Comparison of ENCODE assay signal across 16 cellular contexts in genomic region chr20:41373384-41373783, GRCh38. TPM values are rescaled to one million over a fixed set of nuclear protein-coding genes. Genes with fewer than 3 reads are reported as not detected.
DNase-seq lines count a peak whose midpoint lies in the region; ATAC-seq and TF ChIP-seq lines count a peak whose summit lies in the region.
"Had no signal": no experiment of that assay in that cellular context is flagged by ENCODE, and none has a peak within 500 bp of the region (broad histone marks: within the 10 kb centered on the region; RNA-seq: fewer than 3 reads in every experiment).

No MANE protein-coding gene starts in this region.

- TF ChIP-seq CTCF in Caco-2 (IDR thresholded peaks at IDR 0.05; ENCODE audit: insufficient read depth in 1 of 2, low read depth in 1 of 2, low read length in 1 of 2, severe bottlenecking in 1 of 2, unreplicated experiment in 1 of 2) (no peak), osteoblast (IDR thresholded peaks at IDR 0.05; ENCODE audit: extremely low read depth, low read depth, low read length) (no peak)

- H3K36me3 ChIP-seq in Caco-2 (ENCODE audit: control insufficient read depth, insufficient read depth, low read length) = no peaks in the 10 kb centered on the region
- no peaks in the 10 kb centered on the region for H3K36me3 ChIP-seq in osteoblast (ENCODE audit: insufficient read depth, low read length)
- H3K36me3 ChIP-seq: BLaER1 treated with 17β-estradiol and CSF1 and Interleukin-3, amounts not matched to agents 10 nM and 100 nM; HAP-1 had no signal

- no peak for ATAC-seq in HG02885 (IDR thresholded peaks at IDR 0.05; ENCODE audit: poor library complexity, unreplicated experiment)
- ATAC-seq: GM12878 had no signal

- peaks cover 4% of the 10 kb centered on the region; the same call in 1 of the 2 replicates for H3K9me3 ChIP-seq in Caco-2
- H3K9me3 ChIP-seq in osteoblast (ENCODE audit: low read depth, low read length) = no peaks in the 10 kb centered on the region
- H3K9me3 ChIP-seq: HAP-1 had no signal

- intact Hi-C loops in Caco-2 (cut with micrococcal nuclease; ENCODE audit: unreplicated experiment) = no loop called here

- peak overlapping the region; percentile 3 for H3K27ac Mint-ChIP-seq in Caco-2 (ENCODE audit: unreplicated experiment)

- no peak overlapping the region for H2AFZ ChIP-seq in osteoblast (ENCODE audit: low read length)

- H3K9me3 Mint-ChIP-seq in Caco-2 (ENCODE audit: unreplicated experiment) = peaks cover 8% of the 10 kb centered on the region

- peaks cover 6% of the 10 kb centered on the region for H3K36me3 Mint-ChIP-seq in Caco-2 (ENCODE audit: insufficient read depth, unreplicated experiment)

- H4K20me1 ChIP-seq in osteoblast (ENCODE audit: insufficient read depth, low read length) = no peaks in the 10 kb centered on the region

- H3K4me1 ChIP-seq in Caco-2 = no peaks in the 10 kb centered on the region
- H3K4me1 ChIP-seq in osteoblast (ENCODE audit: insufficient read depth, low read length) = no peaks in the 10 kb centered on the region
- H3K4me1 ChIP-seq: HAP-1 had no signal

- H3K27me3 ChIP-seq in Caco-2 (replicated peaks; ENCODE audit: control insufficient read depth, insufficient read depth, low read length) = no peaks in the 10 kb centered on the region
- H3K27me3 ChIP-seq in osteoblast (ENCODE audit: insufficient read depth, low read length) = peaks cover 3% of the 10 kb centered on the region

- H3K4me3 Mint-ChIP-seq in Caco-2 (ENCODE audit: unreplicated experiment) = no peak overlapping the region
- H3K4me3 Mint-ChIP-seq: CD4-positive, CD25-positive, alpha-beta regulatory T cell had no signal

- no peaks in the 10 kb centered on the region for H3K79me2 ChIP-seq in osteoblast (ENCODE audit: insufficient read depth, low read length)

- H3K4me1 Mint-ChIP-seq in Caco-2 (ENCODE audit: low read depth, unreplicated experiment) = peaks cover 5% of the 10 kb centered on the region
- H3K4me1 Mint-ChIP-seq: CD4-positive, CD25-positive, alpha-beta regulatory T cell had no signal

- no TSS peak for BruUV-seq in Caco-2 (replicated peaks; lab: Mats Ljungman, UMichigan)

- H3K27me3 Mint-ChIP-seq in Caco-2 (ENCODE audit: insufficient read depth, unreplicated experiment) = peaks cover 17% of the 10 kb centered on the region

- CTCF ChIA-PET in Caco-2 (lab: Charles Lee) = no interaction called here

- DNase-seq in Caco-2 (no peak), NCI-H345 treated with DMSO at 0.1 percent for 48 hours (lab: John Stamatoyannopoulos, UW; ENCODE audit: unreplicated experiment) (peak; percentile 25), dedifferentiated amniotic fluid mesenchymal stem cell (ENCODE audit: extremely low spot score) (peak; percentile 8), osteoblast (ENCODE audit: insufficient read length, low spot score, missing footprints) (peak; percentile 68), NCI-H510A treated with DMSO at 0.1 percent for 48 hours (lab: John Stamatoyannopoulos, UW) (no peak), LoVo (ENCODE audit: low spot score) (no peak)
- DNase-seq: ACHN; Calu3; CD4-positive, CD25-positive, alpha-beta regulatory T cell; DMS 273 treated with DMSO at 0.1 percent for 48 hours had no signal

- no peak overlapping the region for H3K4me2 ChIP-seq in osteoblast (ENCODE audit: insufficient read depth, low read length)
- H3K4me2 ChIP-seq: BLaER1 treated with 17β-estradiol and CSF1 and Interleukin-3, amounts not matched to agents 10 nM and 100 nM had no signal

- H3K27ac ChIP-seq in osteoblast (ENCODE audit: low read depth, low read length) = no peak overlapping the region
- H3K27ac ChIP-seq: BLaER1 treated with 17β-estradiol and CSF1 and Interleukin-3, amounts not matched to agents 10 nM and 100 nM had no signal

- POLR2A ChIA-PET in Caco-2 (lab: Charles Lee) = no interaction called here

- H3K4me3 ChIP-seq in Caco-2 (ENCODE audit: low read depth, low read length) (no peak overlapping the region), osteoblast (ENCODE audit: insufficient read depth, low read length) (no peak overlapping the region)
- H3K4me3 ChIP-seq: BLaER1 treated with 17β-estradiol and CSF1 and Interleukin-3, amounts not matched to agents 10 nM and 100 nM; GM12878; HAP-1 had no signal

RNA-seq across cellular contexts. Expression of gene EMILIN3, which starts 6.8 kb away (rescaled TPM):
- total RNA-seq in Caco-2 (2022) = 0.50 and 0.51 TPM in 2 replicates
- not detected in 2 replicates for total RNA-seq in osteoblast
- total RNA-seq: A172; Calu3; CD4-positive, CD25-positive, alpha-beta regulatory T cell; GM12878; HT1080 had no signal

RNA-seq across cellular contexts. Expression of gene LPIN3, which starts 32.8 kb away (rescaled TPM):
- 32.6 and 32.8 TPM in 2 replicates for total RNA-seq in Caco-2 (2022)
- total RNA-seq in osteoblast = 9.0 and 10.3 TPM in 2 replicates

RNA-seq across cellular contexts. Expression of gene ZHX3, which starts 55.9 kb away (rescaled TPM):
- total RNA-seq in Caco-2 (2022) (22.9 and 24.6 TPM in 2 replicates), osteoblast (35.4 and 36.6 TPM in 2 replicates)

Comparison
In these comparisons a context has a peak if more than half of its experiments do, and no peak if none do; other contexts are left out.
1. DNase-seq: peak in NCI-H345 treated with DMSO at 0.1 percent for 48 hours (single experiment), dedifferentiated amniotic fluid mesenchymal stem cell (single experiment) and osteoblast (single experiment); none in Caco-2 (0 of 2), NCI-H510A treated with DMSO at 0.1 percent for 48 hours (single experiment) and LoVo (single experiment).